Comparison of ENCODE assay signal across 8 cellular contexts in genomic region chr9:104748359-104749031, GRCh38. TPM values are rescaled to one million over a fixed set of nuclear protein-coding genes. Genes with fewer than 3 reads are reported as not detected.
DNase-seq lines count a peak whose midpoint lies in the region; ATAC-seq and TF ChIP-seq lines count a peak whose summit lies in the region.

No MANE protein-coding gene starts in this region.

- 7% methylated on average over 19 of the region's 19 CpGs for WGBS in prostate gland

- H3K36me3 Mint-ChIP-seq in T-helper 1 cell treated with Interleukin-12 subunit alpha and Interleukin-12 subunit beta and Interleukin-4 antibody, amounts not matched to agents 30 μg/mL and 1 μg/mL, for 36 hours (ENCODE audit: low read depth), result peaks cover 14% of the 10 kb centered on the region
- H3K36me3 Mint-ChIP-seq in activated T-helper 1 cell treated with anti-CD3 and anti-CD28 coated beads, Interleukin-12 subunit alpha, Interleukin-12 subunit beta, Interleukin-2, Interleukin-4 antibody, amounts not matched to agents 30 ng/mL and 10 ng/mL and 1 ng/mL, durations not matched to agents 14 hours and 24 hours and 36 hours (ENCODE audit: low read depth), result peaks cover 16% of the 10 kb centered on the region

- ATAC-seq in HG03460 (IDR thresholded peaks at IDR 0.05; ENCODE audit: unreplicated experiment), result peak; percentile 1
- ATAC-seq in HG03469 (IDR thresholded peaks at IDR 0.05; ENCODE audit: unreplicated experiment), result no peak

- peak overlapping the region; percentile 97 for H3K27ac Mint-ChIP-seq in T-helper 1 cell treated with Interleukin-12 subunit alpha and Interleukin-12 subunit beta and Interleukin-4 antibody, amounts not matched to agents 30 μg/mL and 1 μg/mL, for 36 hours
- peak overlapping the region; percentile 98 for H3K27ac Mint-ChIP-seq in activated T-helper 1 cell treated with anti-CD3 and anti-CD28 coated beads, Interleukin-12 subunit alpha, Interleukin-12 subunit beta, Interleukin-2, Interleukin-4 antibody, amounts not matched to agents 30 ng/mL and 10 ng/mL and 1 ng/mL, durations not matched to agents 14 hours and 24 hours and 36 hours

- DNase-seq in T-helper 1 cell (no peak), cardiac muscle cell (ENCODE audit: low read depth in 1 of 2, low spot score in 1 of 2) (peak in 1 of 2 donors; percentile 33), prostate gland (ENCODE audit: low spot score) (no peak), NCI-H2029 (lab: John Stamatoyannopoulos, UW) (no peak)
- no peak for DNase-seq in activated T-helper 1 cell treated with anti-CD3 and anti-CD28 coated beads, Interleukin-12 subunit alpha, Interleukin-12 subunit beta, Interleukin-2, Interleukin-4 antibody, amounts not matched to agents 30 ng/mL and 10 ng/mL and 1 ng/mL, durations not matched to agents 14 hours and 24 hours and 36 hours (ENCODE audit: low spot score)

- TF ChIP-seq CTCF in cardiac muscle cell (IDR thresholded peaks at IDR 0.05; ENCODE audit: low read depth, low read length), result no peak
- TF ChIP-seq CTCF in prostate gland (IDR thresholded peaks at IDR 0.05), result no peak

- H3K4me3 ChIP-seq in cardiac muscle cell, result peak overlapping the region; percentile 53
- peak overlapping the region; percentile 59 to 71 for H3K4me3 ChIP-seq in prostate gland

- H3K4me3 Mint-ChIP-seq in T-helper 1 cell treated with Interleukin-12 subunit alpha and Interleukin-12 subunit beta and Interleukin-4 antibody, amounts not matched to agents 30 μg/mL and 1 μg/mL, for 36 hours, result peak overlapping the region; percentile 95
- peak overlapping the region; percentile 94 for H3K4me3 Mint-ChIP-seq in activated T-helper 1 cell treated with anti-CD3 and anti-CD28 coated beads, Interleukin-12 subunit alpha, Interleukin-12 subunit beta, Interleukin-2, Interleukin-4 antibody, amounts not matched to agents 30 ng/mL and 10 ng/mL and 1 ng/mL, durations not matched to agents 14 hours and 24 hours and 36 hours

- no peaks in the 10 kb centered on the region for H3K27me3 Mint-ChIP-seq in T-helper 1 cell treated with Interleukin-12 subunit alpha and Interleukin-12 subunit beta and Interleukin-4 antibody, amounts not matched to agents 30 μg/mL and 1 μg/mL, for 36 hours (ENCODE audit: low read depth)
- H3K27me3 Mint-ChIP-seq in activated T-helper 1 cell treated with anti-CD3 and anti-CD28 coated beads, Interleukin-12 subunit alpha, Interleukin-12 subunit beta, Interleukin-2, Interleukin-4 antibody, amounts not matched to agents 30 ng/mL and 10 ng/mL and 1 ng/mL, durations not matched to agents 14 hours and 24 hours and 36 hours (ENCODE audit: insufficient read depth), result peaks cover 2% of the 10 kb centered on the region

- no peaks in the 10 kb centered on the region for H3K9me3 Mint-ChIP-seq in T-helper 1 cell treated with Interleukin-12 subunit alpha and Interleukin-12 subunit beta and Interleukin-4 antibody, amounts not matched to agents 30 μg/mL and 1 μg/mL, for 36 hours
- H3K9me3 Mint-ChIP-seq in activated T-helper 1 cell treated with anti-CD3 and anti-CD28 coated beads, Interleukin-12 subunit alpha, Interleukin-12 subunit beta, Interleukin-2, Interleukin-4 antibody, amounts not matched to agents 30 ng/mL and 10 ng/mL and 1 ng/mL, durations not matched to agents 14 hours and 24 hours and 36 hours, result no peaks in the 10 kb centered on the region

- H3K9me3 ChIP-seq in cardiac muscle cell (ENCODE audit: low read depth) (no peaks in the 10 kb centered on the region), prostate gland (no peaks in the 10 kb centered on the region)

- peaks cover 22% of the 10 kb centered on the region for H3K4me1 Mint-ChIP-seq in T-helper 1 cell treated with Interleukin-12 subunit alpha and Interleukin-12 subunit beta and Interleukin-4 antibody, amounts not matched to agents 30 μg/mL and 1 μg/mL, for 36 hours (ENCODE audit: low read depth)
- peaks cover 41% of the 10 kb centered on the region for H3K4me1 Mint-ChIP-seq in activated T-helper 1 cell treated with anti-CD3 and anti-CD28 coated beads, Interleukin-12 subunit alpha, Interleukin-12 subunit beta, Interleukin-2, Interleukin-4 antibody, amounts not matched to agents 30 ng/mL and 10 ng/mL and 1 ng/mL, durations not matched to agents 14 hours and 24 hours and 36 hours (ENCODE audit: low read depth)

- H3K27me3 ChIP-seq in cardiac muscle cell, result no peaks in the 10 kb centered on the region
- no peaks in the 10 kb centered on the region for H3K27me3 ChIP-seq in prostate gland (replicated peaks; ENCODE audit: insufficient read depth)

- no peak for TF ChIP-seq POLR2A in prostate gland (IDR thresholded peaks at IDR 0.05)

- intact Hi-C loops in activated T-helper 1 cell treated with anti-CD3 and anti-CD28 coated beads, Interleukin-12 subunit alpha, Interleukin-12 subunit beta, Interleukin-2, Interleukin-4 antibody, amounts not matched to agents 30 ng/mL and 10 ng/mL and 1 ng/mL, durations not matched to agents 14 hours and 24 hours and 36 hours (cut with micrococcal nuclease), result loop anchor here (1.0 to 5.0 kb wide), 2 partner anchors 220 to 809 kb away; partner anchors contain the start of gene FKTN
- intact Hi-C loops in prostate gland (cut with DNase I), result no loop called here

- H3K36me3 ChIP-seq in cardiac muscle cell (peaks cover 22% of the 10 kb centered on the region), prostate gland (no peaks in the 10 kb centered on the region)

- peaks cover 51% of the 10 kb centered on the region for H3K4me1 ChIP-seq in cardiac muscle cell (ENCODE audit: low read depth)
- peaks cover 3% of the 10 kb centered on the region for H3K4me1 ChIP-seq in prostate gland (replicated peaks)

- H3K27ac ChIP-seq in cardiac muscle cell, result peak overlapping the region; percentile 79
- peak overlapping the region; percentile 89 to 95 for H3K27ac ChIP-seq in prostate gland

RNA-seq across cellular contexts. Expression of gene NIPSNAP3A, which starts 1.0 kb away (rescaled TPM):
- total RNA-seq in activated T-helper 1 cell treated with anti-CD3 and anti-CD28 coated beads, Interleukin-12 subunit alpha, Interleukin-12 subunit beta, Interleukin-2, Interleukin-4 antibody, amounts not matched to agents 30 ng/mL and 10 ng/mL and 1 ng/mL, durations not matched to agents 14 hours and 24 hours and 36 hours, result 8.3 and 9.2 TPM in 2 replicates
- total RNA-seq in cardiac muscle cell (61.7 and 78.0 TPM in 2 replicates), prostate gland (10 to 100 TPM; 14.6 to 18.8 TPM)
- 187 and 193 TPM in 2 replicates for polyA plus RNA-seq in cardiac muscle cell

RNA-seq across cellular contexts. Expression of gene NIPSNAP3B, which starts 15.4 kb away (rescaled TPM):
- 0.36 and 0.47 TPM in 2 replicates for total RNA-seq in activated T-helper 1 cell treated with anti-CD3 and anti-CD28 coated beads, Interleukin-12 subunit alpha, Interleukin-12 subunit beta, Interleukin-2, Interleukin-4 antibody, amounts not matched to agents 30 ng/mL and 10 ng/mL and 1 ng/mL, durations not matched to agents 14 hours and 24 hours and 36 hours
- 10.9 and 16.0 TPM in 2 replicates for total RNA-seq in cardiac muscle cell
- polyA plus RNA-seq in cardiac muscle cell, result 17.7 and 43.6 TPM in 2 replicates
- total RNA-seq in prostate gland, result 1 to 10 TPM; 2.4 to 3.6 TPM

RNA-seq across cellular contexts. Expression of gene OR13D1, which starts 54.2 kb away (rescaled TPM):
- not detected in 2 replicates for total RNA-seq in activated T-helper 1 cell treated with anti-CD3 and anti-CD28 coated beads, Interleukin-12 subunit alpha, Interleukin-12 subunit beta, Interleukin-2, Interleukin-4 antibody, amounts not matched to agents 30 ng/mL and 10 ng/mL and 1 ng/mL, durations not matched to agents 14 hours and 24 hours and 36 hours
- total RNA-seq in cardiac muscle cell (not detected in 2 replicates), prostate gland (not detected)
- polyA plus RNA-seq in cardiac muscle cell, result 0.31 TPM in 1 of 2 replicates, not detected in the other
